In the genomic region with DNA sequence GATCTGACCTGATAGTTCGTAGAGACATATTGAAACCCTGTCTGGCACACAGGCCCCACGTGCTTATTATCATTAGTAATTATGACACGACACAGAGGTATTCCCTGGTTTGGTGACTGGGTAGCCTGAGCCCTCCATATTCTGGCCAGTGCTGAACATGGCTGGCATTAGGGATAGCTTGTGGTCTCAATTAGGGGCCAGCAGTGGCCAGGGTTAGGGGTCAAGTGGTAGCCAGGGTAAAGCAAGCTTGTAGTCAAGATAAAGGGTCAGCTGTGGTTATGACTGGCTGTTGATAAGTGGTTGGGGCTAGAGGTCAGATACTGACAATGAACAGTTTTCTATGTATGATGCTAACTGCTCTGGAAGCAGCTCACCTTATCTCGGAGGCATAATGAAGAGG, we compare ENCODE assay signal across 1 cellular context.
TF ChIP-seq lines count a peak whose summit lies in the region.

No MANE protein-coding gene starts in this region.

TF ChIP-seq in K562, 482 proteins besides CTCF, POLR2A, EP300 and RAD21 (continued from another document and continues in another):
- TF ChIP-seq ZFP36 (IDR thresholded peaks at IDR 0.05; ENCODE audit: low read depth, low read length, partially characterized antibody) (no peak), HIVEP1 (CRISPR knock-in tag; IDR thresholded peaks at IDR 0.05) (no peak), MAZ (CRISPR knock-in tag; conservative IDR thresholded peaks at IDR 0.05 in 1 of 2, IDR thresholded peaks at IDR 0.05 in 1 of 2) (0 out of 4 replicates have a peak, but pooled peaks of 1 of the 2 experiments have one; percentile 38), PHF20 (IDR thresholded peaks at IDR 0.05; ENCODE audit: partially characterized antibody) (no peak), JUNB (CRISPR knock-in tag; conservative IDR thresholded peaks at IDR 0.05) (no peak), POLR3A (IDR thresholded peaks at IDR 0.05; ENCODE audit: borderline replicate concordance, extremely low read depth, insufficient read depth, insufficient read length) (no peak), HMG20B (CRISPR knock-in tag; IDR thresholded peaks at IDR 0.05) (no peak), KDM4B (IDR thresholded peaks at IDR 0.05; ENCODE audit: borderline replicate concordance in 2 of 2, low read depth in 1 of 2) (no peak), HDAC2 (IDR thresholded peaks at IDR 0.05) (peak; percentile 98), CEBPG (CRISPR knock-in tag; IDR thresholded peaks at IDR 0.05) (no peak), CEBPG (tag; conservative IDR thresholded peaks at IDR 0.05 in 1 of 2, IDR thresholded peaks at IDR 0.05 in 1 of 2) (no peak), ZZZ3 (IDR thresholded peaks at IDR 0.05) (no peak), ZNF197 (CRISPR knock-in tag; IDR thresholded peaks at IDR 0.05; ENCODE audit: low read depth) (no peak), TEAD1 (CRISPR knock-in tag; IDR thresholded peaks at IDR 0.05) (peak in 1 of 2 experiments; percentile 87; a peak in 2 of 4 replicates), ZNF561 (CRISPR knock-in tag; conservative IDR thresholded peaks at IDR 0.05) (no peak), BHLHE40 (IDR thresholded peaks at IDR 0.05; ENCODE audit: low read length) (peak; percentile 70), CREB1 (IDR thresholded peaks at IDR 0.05) (no peak), CREB1 (CRISPR knock-in tag; IDR thresholded peaks at IDR 0.05) (no peak), JUND (IDR thresholded peaks at IDR 0.05; ENCODE audit: borderline replicate concordance, low read depth, low read length) (peak; percentile 76), JUND (tag; IDR thresholded peaks at IDR 0.05; ENCODE audit: borderline replicate concordance, low read depth, low read length) (peak; percentile 65; the same call in 1 of the 3 replicates), MCM3 (IDR thresholded peaks at IDR 0.05) (no peak), MAFK (IDR thresholded peaks at IDR 0.05; ENCODE audit: low read length) (no peak), KDM1A (IDR thresholded peaks at IDR 0.05) (peak; percentile 98 to 99), RBM17 (IDR thresholded peaks at IDR 0.05; ENCODE audit: borderline replicate concordance, low read depth, low read length) (no peak), ZNF79 (CRISPR knock-in tag; IDR thresholded peaks at IDR 0.05; ENCODE audit: low read depth) (no peak), BCOR (IDR thresholded peaks at IDR 0.05) (peak; percentile 90), SMC3 (conservative IDR thresholded peaks at IDR 0.05; ENCODE audit: insufficient read depth, low read depth, low read length) (no peak), STAT5A (IDR thresholded peaks at IDR 0.05; ENCODE audit: borderline replicate concordance, low read length) (peak; percentile 80), ZFP30 (CRISPR knock-in tag; IDR thresholded peaks at IDR 0.05; ENCODE audit: borderline replicate concordance) (no peak), ZNF696 (CRISPR knock-in tag; conservative IDR thresholded peaks at IDR 0.05) (no peak), ZNF212 (CRISPR knock-in tag; IDR thresholded peaks at IDR 0.05) (no peak), HNRNPL (IDR thresholded peaks at IDR 0.05; ENCODE audit: low read depth, low read length) (no peak), CC2D1A (IDR thresholded peaks at IDR 0.05) (no peak), ATF1 (CRISPR knock-in tag; IDR thresholded peaks at IDR 0.05) (no peak), ATF1 (tag; IDR thresholded peaks at IDR 0.05) (peak; percentile 76), NCOR1 (IDR thresholded peaks at IDR 0.05) (peak; percentile 94), ZNF324 (CRISPR knock-in tag; IDR thresholded peaks at IDR 0.05) (no peak), HSF4 (CRISPR knock-in tag; IDR thresholded peaks at IDR 0.05; ENCODE audit: borderline replicate concordance) (no peak)
- TF ChIP-seq, protein P1, sequence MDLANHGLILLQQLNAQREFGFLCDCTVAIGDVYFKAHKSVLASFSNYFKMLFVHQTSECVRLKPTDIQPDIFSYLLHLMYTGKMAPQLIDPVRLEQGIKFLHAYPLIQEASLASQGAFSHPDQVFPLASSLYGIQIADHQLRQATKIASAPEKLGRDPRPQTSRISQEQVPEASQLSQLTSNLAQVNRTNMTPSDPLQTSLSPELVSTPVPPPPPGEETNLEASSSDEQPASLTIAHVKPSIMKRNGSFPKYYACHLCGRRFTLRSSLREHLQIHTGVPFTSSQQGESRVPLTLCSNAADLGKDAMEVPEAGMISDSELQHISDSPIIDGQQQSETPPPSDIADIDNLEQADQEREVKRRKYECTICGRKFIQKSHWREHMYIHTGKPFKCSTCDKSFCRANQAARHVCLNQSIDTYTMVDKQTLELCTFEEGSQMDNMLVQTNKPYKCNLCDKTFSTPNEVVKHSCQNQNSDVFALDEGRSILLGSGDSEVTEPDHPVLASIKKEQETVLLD (IDR thresholded peaks at IDR 0.05) = no peak
- TF ChIP-seq, protein P2, sequence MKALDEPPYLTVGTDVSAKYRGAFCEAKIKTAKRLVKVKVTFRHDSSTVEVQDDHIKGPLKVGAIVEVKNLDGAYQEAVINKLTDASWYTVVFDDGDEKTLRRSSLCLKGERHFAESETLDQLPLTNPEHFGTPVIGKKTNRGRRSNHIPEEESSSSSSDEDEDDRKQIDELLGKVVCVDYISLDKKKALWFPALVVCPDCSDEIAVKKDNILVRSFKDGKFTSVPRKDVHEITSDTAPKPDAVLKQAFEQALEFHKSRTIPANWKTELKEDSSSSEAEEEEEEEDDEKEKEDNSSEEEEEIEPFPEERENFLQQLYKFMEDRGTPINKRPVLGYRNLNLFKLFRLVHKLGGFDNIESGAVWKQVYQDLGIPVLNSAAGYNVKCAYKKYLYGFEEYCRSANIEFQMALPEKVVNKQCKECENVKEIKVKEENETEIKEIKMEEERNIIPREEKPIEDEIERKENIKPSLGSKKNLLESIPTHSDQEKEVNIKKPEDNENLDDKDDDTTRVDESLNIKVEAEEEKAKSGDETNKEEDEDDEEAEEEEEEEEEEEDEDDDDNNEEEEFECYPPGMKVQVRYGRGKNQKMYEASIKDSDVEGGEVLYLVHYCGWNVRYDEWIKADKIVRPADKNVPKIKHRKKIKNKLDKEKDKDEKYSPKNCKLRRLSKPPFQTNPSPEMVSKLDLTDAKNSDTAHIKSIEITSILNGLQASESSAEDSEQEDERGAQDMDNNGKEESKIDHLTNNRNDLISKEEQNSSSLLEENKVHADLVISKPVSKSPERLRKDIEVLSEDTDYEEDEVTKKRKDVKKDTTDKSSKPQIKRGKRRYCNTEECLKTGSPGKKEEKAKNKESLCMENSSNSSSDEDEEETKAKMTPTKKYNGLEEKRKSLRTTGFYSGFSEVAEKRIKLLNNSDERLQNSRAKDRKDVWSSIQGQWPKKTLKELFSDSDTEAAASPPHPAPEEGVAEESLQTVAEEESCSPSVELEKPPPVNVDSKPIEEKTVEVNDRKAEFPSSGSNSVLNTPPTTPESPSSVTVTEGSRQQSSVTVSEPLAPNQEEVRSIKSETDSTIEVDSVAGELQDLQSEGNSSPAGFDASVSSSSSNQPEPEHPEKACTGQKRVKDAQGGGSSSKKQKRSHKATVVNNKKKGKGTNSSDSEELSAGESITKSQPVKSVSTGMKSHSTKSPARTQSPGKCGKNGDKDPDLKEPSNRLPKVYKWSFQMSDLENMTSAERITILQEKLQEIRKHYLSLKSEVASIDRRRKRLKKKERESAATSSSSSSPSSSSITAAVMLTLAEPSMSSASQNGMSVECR (CRISPR knock-in tag; IDR thresholded peaks at IDR 0.05) = no peak
- TF ChIP-seq, protein P3, sequence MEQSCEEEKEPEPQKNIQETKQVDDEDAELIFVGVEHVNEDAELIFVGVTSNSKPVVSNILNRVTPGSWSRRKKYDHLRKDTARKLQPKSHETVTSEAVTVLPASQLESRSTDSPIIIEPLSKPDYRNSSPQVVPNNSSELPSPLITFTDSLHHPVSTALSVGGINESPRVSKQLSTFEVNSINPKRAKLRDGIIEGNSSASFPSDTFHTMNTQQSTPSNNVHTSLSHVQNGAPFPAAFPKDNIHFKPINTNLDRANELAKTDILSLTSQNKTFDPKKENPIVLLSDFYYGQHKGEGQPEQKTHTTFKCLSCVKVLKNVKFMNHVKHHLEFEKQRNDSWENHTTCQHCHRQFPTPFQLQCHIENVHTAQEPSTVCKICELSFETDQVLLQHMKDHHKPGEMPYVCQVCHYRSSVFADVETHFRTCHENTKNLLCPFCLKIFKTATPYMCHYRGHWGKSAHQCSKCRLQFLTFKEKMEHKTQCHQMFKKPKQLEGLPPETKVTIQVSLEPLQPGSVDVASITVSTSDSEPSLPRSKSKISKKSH (CRISPR knock-in tag; IDR thresholded peaks at IDR 0.05) = no peak
- TF ChIP-seq, protein P4, sequence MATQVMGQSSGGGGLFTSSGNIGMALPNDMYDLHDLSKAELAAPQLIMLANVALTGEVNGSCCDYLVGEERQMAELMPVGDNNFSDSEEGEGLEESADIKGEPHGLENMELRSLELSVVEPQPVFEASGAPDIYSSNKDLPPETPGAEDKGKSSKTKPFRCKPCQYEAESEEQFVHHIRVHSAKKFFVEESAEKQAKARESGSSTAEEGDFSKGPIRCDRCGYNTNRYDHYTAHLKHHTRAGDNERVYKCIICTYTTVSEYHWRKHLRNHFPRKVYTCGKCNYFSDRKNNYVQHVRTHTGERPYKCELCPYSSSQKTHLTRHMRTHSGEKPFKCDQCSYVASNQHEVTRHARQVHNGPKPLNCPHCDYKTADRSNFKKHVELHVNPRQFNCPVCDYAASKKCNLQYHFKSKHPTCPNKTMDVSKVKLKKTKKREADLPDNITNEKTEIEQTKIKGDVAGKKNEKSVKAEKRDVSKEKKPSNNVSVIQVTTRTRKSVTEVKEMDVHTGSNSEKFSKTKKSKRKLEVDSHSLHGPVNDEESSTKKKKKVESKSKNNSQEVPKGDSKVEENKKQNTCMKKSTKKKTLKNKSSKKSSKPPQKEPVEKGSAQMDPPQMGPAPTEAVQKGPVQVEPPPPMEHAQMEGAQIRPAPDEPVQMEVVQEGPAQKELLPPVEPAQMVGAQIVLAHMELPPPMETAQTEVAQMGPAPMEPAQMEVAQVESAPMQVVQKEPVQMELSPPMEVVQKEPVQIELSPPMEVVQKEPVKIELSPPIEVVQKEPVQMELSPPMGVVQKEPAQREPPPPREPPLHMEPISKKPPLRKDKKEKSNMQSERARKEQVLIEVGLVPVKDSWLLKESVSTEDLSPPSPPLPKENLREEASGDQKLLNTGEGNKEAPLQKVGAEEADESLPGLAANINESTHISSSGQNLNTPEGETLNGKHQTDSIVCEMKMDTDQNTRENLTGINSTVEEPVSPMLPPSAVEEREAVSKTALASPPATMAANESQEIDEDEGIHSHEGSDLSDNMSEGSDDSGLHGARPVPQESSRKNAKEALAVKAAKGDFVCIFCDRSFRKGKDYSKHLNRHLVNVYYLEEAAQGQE (CRISPR knock-in tag; IDR thresholded peaks at IDR 0.05; ENCODE audit: low read depth) = 0 out of 2 replicates have a peak, but pooled peaks have one; percentile 20
- TF ChIP-seq, protein P5, sequence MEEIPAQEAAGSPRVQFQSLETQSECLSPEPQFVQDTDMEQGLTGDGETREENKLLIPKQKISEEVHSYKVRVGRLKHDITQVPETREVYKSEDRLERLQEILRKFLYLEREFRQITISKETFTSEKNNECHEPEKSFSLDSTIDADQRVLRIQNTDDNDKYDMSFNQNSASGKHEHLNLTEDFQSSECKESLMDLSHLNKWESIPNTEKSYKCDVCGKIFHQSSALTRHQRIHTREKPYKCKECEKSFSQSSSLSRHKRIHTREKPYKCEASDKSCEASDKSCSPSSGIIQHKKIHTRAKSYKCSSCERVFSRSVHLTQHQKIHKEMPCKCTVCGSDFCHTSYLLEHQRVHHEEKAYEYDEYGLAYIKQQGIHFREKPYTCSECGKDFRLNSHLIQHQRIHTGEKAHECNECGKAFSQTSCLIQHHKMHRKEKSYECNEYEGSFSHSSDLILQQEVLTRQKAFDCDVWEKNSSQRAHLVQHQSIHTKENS (CRISPR knock-in tag; IDR thresholded peaks at IDR 0.05) = no peak
- TF ChIP-seq, protein P6, sequence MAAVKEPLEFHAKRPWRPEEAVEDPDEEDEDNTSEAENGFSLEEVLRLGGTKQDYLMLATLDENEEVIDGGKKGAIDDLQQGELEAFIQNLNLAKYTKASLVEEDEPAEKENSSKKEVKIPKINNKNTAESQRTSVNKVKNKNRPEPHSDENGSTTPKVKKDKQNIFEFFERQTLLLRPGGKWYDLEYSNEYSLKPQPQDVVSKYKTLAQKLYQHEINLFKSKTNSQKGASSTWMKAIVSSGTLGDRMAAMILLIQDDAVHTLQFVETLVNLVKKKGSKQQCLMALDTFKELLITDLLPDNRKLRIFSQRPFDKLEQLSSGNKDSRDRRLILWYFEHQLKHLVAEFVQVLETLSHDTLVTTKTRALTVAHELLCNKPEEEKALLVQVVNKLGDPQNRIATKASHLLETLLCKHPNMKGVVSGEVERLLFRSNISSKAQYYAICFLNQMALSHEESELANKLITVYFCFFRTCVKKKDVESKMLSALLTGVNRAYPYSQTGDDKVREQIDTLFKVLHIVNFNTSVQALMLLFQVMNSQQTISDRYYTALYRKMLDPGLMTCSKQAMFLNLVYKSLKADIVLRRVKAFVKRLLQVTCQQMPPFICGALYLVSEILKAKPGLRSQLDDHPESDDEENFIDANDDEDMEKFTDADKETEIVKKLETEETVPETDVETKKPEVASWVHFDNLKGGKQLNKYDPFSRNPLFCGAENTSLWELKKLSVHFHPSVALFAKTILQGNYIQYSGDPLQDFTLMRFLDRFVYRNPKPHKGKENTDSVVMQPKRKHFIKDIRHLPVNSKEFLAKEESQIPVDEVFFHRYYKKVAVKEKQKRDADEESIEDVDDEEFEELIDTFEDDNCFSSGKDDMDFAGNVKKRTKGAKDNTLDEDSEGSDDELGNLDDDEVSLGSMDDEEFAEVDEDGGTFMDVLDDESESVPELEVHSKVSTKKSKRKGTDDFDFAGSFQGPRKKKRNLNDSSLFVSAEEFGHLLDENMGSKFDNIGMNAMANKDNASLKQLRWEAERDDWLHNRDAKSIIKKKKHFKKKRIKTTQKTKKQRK (IDR thresholded peaks at IDR 0.05; ENCODE audit: borderline replicate concordance, low read depth, low read length) = no peak
- TF ChIP-seq, protein P7, sequence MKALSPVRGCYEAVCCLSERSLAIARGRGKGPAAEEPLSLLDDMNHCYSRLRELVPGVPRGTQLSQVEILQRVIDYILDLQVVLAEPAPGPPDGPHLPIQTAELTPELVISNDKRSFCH (CRISPR knock-in tag; IDR thresholded peaks at IDR 0.05) = no peak
- TF ChIP-seq, protein P7 (tag; IDR thresholded peaks at IDR 0.05) = peak; percentile 94
- TF ChIP-seq, protein P8, sequence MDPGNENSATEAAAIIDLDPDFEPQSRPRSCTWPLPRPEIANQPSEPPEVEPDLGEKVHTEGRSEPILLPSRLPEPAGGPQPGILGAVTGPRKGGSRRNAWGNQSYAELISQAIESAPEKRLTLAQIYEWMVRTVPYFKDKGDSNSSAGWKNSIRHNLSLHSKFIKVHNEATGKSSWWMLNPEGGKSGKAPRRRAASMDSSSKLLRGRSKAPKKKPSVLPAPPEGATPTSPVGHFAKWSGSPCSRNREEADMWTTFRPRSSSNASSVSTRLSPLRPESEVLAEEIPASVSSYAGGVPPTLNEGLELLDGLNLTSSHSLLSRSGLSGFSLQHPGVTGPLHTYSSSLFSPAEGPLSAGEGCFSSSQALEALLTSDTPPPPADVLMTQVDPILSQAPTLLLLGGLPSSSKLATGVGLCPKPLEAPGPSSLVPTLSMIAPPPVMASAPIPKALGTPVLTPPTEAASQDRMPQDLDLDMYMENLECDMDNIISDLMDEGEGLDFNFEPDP (CRISPR knock-in tag; IDR thresholded peaks at IDR 0.05) = no peak
- TF ChIP-seq, protein P9, sequence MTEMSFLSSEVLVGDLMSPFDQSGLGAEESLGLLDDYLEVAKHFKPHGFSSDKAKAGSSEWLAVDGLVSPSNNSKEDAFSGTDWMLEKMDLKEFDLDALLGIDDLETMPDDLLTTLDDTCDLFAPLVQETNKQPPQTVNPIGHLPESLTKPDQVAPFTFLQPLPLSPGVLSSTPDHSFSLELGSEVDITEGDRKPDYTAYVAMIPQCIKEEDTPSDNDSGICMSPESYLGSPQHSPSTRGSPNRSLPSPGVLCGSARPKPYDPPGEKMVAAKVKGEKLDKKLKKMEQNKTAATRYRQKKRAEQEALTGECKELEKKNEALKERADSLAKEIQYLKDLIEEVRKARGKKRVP (CRISPR knock-in tag; IDR thresholded peaks at IDR 0.05) = no peak
